In the genomic region with DNA sequence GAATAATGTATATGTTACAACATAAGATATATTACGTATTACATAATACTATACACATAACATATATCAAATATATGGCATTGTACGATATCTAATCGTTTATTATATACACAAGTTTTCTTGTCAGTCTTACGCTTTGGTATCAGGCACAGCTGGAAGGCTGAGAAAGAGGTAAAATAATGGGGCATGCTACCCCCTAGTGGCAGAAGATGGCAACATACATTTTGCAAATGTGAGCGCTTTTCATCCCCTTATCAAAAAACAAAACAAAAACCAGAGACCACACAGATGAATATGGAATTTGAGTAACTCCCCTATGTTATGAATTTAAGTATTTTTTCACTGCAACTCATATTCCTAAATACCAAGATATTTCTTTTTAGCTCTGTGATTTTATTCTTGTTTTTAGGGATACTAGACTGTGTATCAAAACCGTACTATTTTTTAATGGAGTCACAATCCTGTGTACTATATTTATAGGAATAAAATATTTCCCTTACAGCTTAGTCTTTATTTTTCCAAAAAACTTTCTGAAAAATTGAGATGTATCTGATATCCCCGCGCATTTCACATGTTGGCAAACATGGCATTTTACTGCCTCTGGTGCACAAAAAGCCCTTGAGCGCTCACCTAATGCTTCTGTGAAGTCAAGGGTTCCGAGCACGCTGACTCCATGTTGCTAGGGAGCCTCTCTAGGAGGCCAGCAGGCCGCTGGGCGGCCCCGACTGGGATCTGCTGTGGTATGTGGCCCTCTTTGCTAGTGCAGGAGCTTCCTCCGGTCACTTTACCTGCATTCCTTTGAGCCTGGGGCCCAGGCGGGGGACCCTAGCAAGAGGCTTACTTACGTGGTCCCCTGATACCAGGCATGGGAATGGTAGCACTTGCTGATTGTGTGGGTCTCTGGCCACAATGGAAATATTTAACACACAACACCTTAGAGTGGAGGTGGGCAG, we compare ENCODE assay signal across 8 cellular contexts.
DNase-seq lines count a peak whose midpoint lies in the region; ATAC-seq and TF ChIP-seq lines count a peak whose summit lies in the region.

No MANE protein-coding gene starts in this region.

- peaks cover 5% of the 10 kb centered on the region for H3K4me1 Mint-ChIP-seq in glutamatergic neuron (ENCODE audit: low read depth, unreplicated experiment)

- no peaks in the 10 kb centered on the region for H3K9me3 ChIP-seq in A673 (ENCODE audit: low read depth, low read length, poor library complexity, severe bottlenecking)

- peaks cover 2% of the 10 kb centered on the region for H3K9me3 Mint-ChIP-seq in glutamatergic neuron (ENCODE audit: unreplicated experiment)

- no peak overlapping the region for H3K27ac ChIP-seq in A673 (ENCODE audit: low read depth, low read length, poor library complexity, severe bottlenecking)

- H3K4me3 ChIP-seq in A673 (ENCODE audit: low read depth, low read length, poor library complexity, severe bottlenecking) = no peak overlapping the region

- BruUV-seq in A673 (replicated peaks; lab: Mats Ljungman, UMichigan) = no TSS peak

- no peak overlapping the region for H3K27ac Mint-ChIP-seq in glutamatergic neuron (ENCODE audit: unreplicated experiment)

- POLR2A ChIA-PET in A673 (lab: Charles Lee; ENCODE audit: low non-redundant PET) = no interaction called here
- POLR2A ChIA-PET in GM10248 (lab: Yijun Ruan, JAX) = no interaction called here

- no peaks in the 10 kb centered on the region for H3K36me3 Mint-ChIP-seq in glutamatergic neuron (ENCODE audit: unreplicated experiment)

- DNase-seq in A673 (ENCODE audit: low spot score) (peak; percentile 72), GM10248 (ENCODE audit: extremely low spot score) (peak; percentile 70), NCI-H82 (lab: John Stamatoyannopoulos, UW) (peak; percentile 78), glutamatergic neuron (peak; percentile 36), renal cortical epithelial cell (ENCODE audit: low read depth) (peak; percentile 61)
- DNase-seq in activated naive CD4-positive, alpha-beta T cell treated with Interleukin-2 at 50 U/mL for 16 hours = peak; percentile 19

- H3K4me3 Mint-ChIP-seq in glutamatergic neuron (ENCODE audit: unreplicated experiment) = no peak overlapping the region

- TF ChIP-seq CTCF in A673 (conservative IDR thresholded peaks at IDR 0.05; ENCODE audit: low read depth, low read length) (peak; percentile 75), GM10248 (IDR thresholded peaks at IDR 0.05; ENCODE audit: control extremely low read depth, extremely low read depth, low read depth, missing control alignments) (peak; percentile 68), glutamatergic neuron (IDR thresholded peaks at IDR 0.05; ENCODE audit: partially characterized antibody, unreplicated experiment) (peak; percentile 91)

- H3K4me1 ChIP-seq in A673 (ENCODE audit: insufficient read depth, low read length, poor library complexity, severe bottlenecking) = peaks cover 6% of the 10 kb centered on the region

- CTCF ChIA-PET in A673 (lab: Charles Lee) = interaction anchor here (0.5 to 0.9 kb wide), 6 partner anchors 116 to 1722 kb away, joined by 3 to 7 read pairs (median 3); no protein-coding TSS in a partner anchor
- CTCF ChIA-PET in GM10248 (lab: Yijun Ruan, JAX) = interaction anchor here (0.8 to 9.2 kb wide), 29 partner anchors 9 to 213 kb away, joined by 3 to 80 read pairs (median 6); a partner anchor contains a TSS

- intact Hi-C loops in A673 (cut with micrococcal nuclease; ENCODE audit: unreplicated experiment) = loop anchor here (2.0 kb wide), 2 partner anchors 47 to 147 kb away; a partner anchor contains a TSS

- H3K27me3 ChIP-seq in A673 (replicated peaks; ENCODE audit: insufficient read depth, low read depth, low read length, poor library complexity) = no peaks in the 10 kb centered on the region

- peak; percentile 51 for ATAC-seq in HG03175 (IDR thresholded peaks at IDR 0.05; ENCODE audit: unreplicated experiment)
- no peak for ATAC-seq in HG03097 (IDR thresholded peaks at IDR 0.05; ENCODE audit: low FRiP score, unreplicated experiment)

- no peaks in the 10 kb centered on the region for H3K27me3 Mint-ChIP-seq in glutamatergic neuron (ENCODE audit: unreplicated experiment)

- H3K36me3 ChIP-seq in A673 (ENCODE audit: insufficient read depth, low read length, poor library complexity, severe bottlenecking) = no peaks in the 10 kb centered on the region

Comparison
In these comparisons a context has a peak if more than half of its experiments do, and no peak if none do; other contexts are left out.
1. DNase-seq: peak in every context shown above with its lines; median percentile 78 in NCI-H82; 72 in A673; 70 in GM10248; 61 in renal cortical epithelial cell; 36 in glutamatergic neuron; 19 in activated naive CD4-positive, alpha-beta T cell treated with Interleukin-2 at 50 U/mL for 16 hours.